Comparison of ENCODE assay signal across 8 cellular contexts in genomic region chr15:43514241-43515057, GRCh38. TPM values are rescaled to one million over a fixed set of nuclear protein-coding genes. Genes with fewer than 3 reads are reported as not detected.
DNase-seq lines count a peak whose midpoint lies in the region; ATAC-seq and TF ChIP-seq lines count a peak whose summit lies in the region.

No MANE protein-coding gene starts in this region.

- no peaks in the 10 kb centered on the region for H3K36me3 Mint-ChIP-seq in activated CD4-positive, alpha-beta memory T cell treated with anti-CD3 and anti-CD28 coated beads for 36 hours

- H2AFZ ChIP-seq in Karpas-422 (ENCODE audit: low read length) (no peak overlapping the region), smooth muscle cell (ENCODE audit: low read depth) (peak overlapping the region; percentile 10)

- H3K27me3 ChIP-seq in Karpas-422 (ENCODE audit: low read length) (no peaks in the 10 kb centered on the region), left ventricle myocardium inferior (ENCODE audit: low read depth) (peaks cover 8% of the 10 kb centered on the region), smooth muscle cell (ENCODE audit: low read depth) (no peaks in the 10 kb centered on the region)

- DNase-seq in EH (ENCODE audit: low read depth) (peak; percentile 61), Karpas-422 (peak; percentile 77), left ventricle myocardium inferior (peak; percentile 74), smooth muscle cell (lab: John Stamatoyannopoulos, UW; ENCODE audit: unreplicated experiment) (peak; percentile 17), HK-2 (ENCODE audit: unreplicated experiment) (no peak), A172 (ENCODE audit: low spot score) (no peak)
- peak; percentile 36 for DNase-seq in activated CD4-positive, alpha-beta memory T cell treated with anti-CD3 and anti-CD28 coated beads for 36 hours

- no peaks in the 10 kb centered on the region for H3K9me2 ChIP-seq in Karpas-422 (replicated peaks; ENCODE audit: insufficient read depth, low read length)

- H3K79me2 ChIP-seq in Karpas-422 (ENCODE audit: low read length) (no peaks in the 10 kb centered on the region), smooth muscle cell (ENCODE audit: low read depth) (peaks cover 7% of the 10 kb centered on the region)

- H3K4me2 ChIP-seq in Karpas-422 (ENCODE audit: low read depth, low read length, poor library complexity, severe bottlenecking) (no peak overlapping the region), smooth muscle cell (peak overlapping the region; percentile 40)

- H3K27ac Mint-ChIP-seq in activated CD4-positive, alpha-beta memory T cell treated with anti-CD3 and anti-CD28 coated beads for 36 hours = peak overlapping the region; percentile 59

- peaks cover 37% of the 10 kb centered on the region for H3K4me1 Mint-ChIP-seq in activated CD4-positive, alpha-beta memory T cell treated with anti-CD3 and anti-CD28 coated beads for 36 hours (ENCODE audit: low read depth)

- H3K4me3 ChIP-seq in Karpas-422 (ENCODE audit: low read length) (no peak overlapping the region), left ventricle myocardium inferior (no peak overlapping the region), smooth muscle cell (no peak overlapping the region)

- no peaks in the 10 kb centered on the region for H3K9me3 Mint-ChIP-seq in activated CD4-positive, alpha-beta memory T cell treated with anti-CD3 and anti-CD28 coated beads for 36 hours

- H4K20me1 ChIP-seq in Karpas-422 (ENCODE audit: insufficient read depth, low read depth, low read length) = no peaks in the 10 kb centered on the region
- peaks cover 10% of the 10 kb centered on the region for H4K20me1 ChIP-seq in smooth muscle cell (ENCODE audit: low read depth)

- H3K9me3 ChIP-seq in Karpas-422 (ENCODE audit: low read length) (no peaks in the 10 kb centered on the region), left ventricle myocardium inferior (replicated peaks) (no peaks in the 10 kb centered on the region), smooth muscle cell (replicated peaks; ENCODE audit: low read depth) (no peaks in the 10 kb centered on the region)

- H3K4me1 ChIP-seq in Karpas-422 (ENCODE audit: low read length) (peaks cover 33% of the 10 kb centered on the region), left ventricle myocardium inferior (peaks cover 83% of the 10 kb centered on the region), smooth muscle cell (ENCODE audit: low read depth) (peaks cover 43% of the 10 kb centered on the region)

- H3K9ac ChIP-seq in Karpas-422 (ENCODE audit: low read length) (no peak overlapping the region), smooth muscle cell (ENCODE audit: low read depth) (no peak overlapping the region)

- intact Hi-C loops in activated CD4-positive, alpha-beta memory T cell treated with anti-CD3 and anti-CD28 coated beads for 36 hours (cut with micrococcal nuclease) = loop anchor here (10.0 kb wide), 2 partner anchors 140 to 230 kb away; partner anchors contain the start of genes PDIA3, TUBGCP4 and ZSCAN29
- intact Hi-C loops in left ventricle myocardium inferior (cut with micrococcal nuclease) = no loop called here

- POLR2A ChIA-PET in activated CD4-positive, alpha-beta memory T cell treated with anti-CD3 and anti-CD28 coated beads for 36 hours (lab: Charles Lee) = no interaction called here

- H3K27ac ChIP-seq in Karpas-422 (ENCODE audit: low read length) (no peak overlapping the region), left ventricle myocardium inferior (replicated peaks) (peak overlapping the region; percentile 80), smooth muscle cell (ENCODE audit: low read depth) (peak overlapping the region; percentile 75)

- peak; percentile 62 for TF ChIP-seq CTCF in left ventricle myocardium inferior (IDR thresholded peaks at IDR 0.05; ENCODE audit: borderline replicate concordance)
- peak; percentile 46 for TF ChIP-seq CTCF in smooth muscle cell (IDR thresholded peaks at IDR 0.05; ENCODE audit: borderline replicate concordance, insufficient read depth, poor library complexity, severe bottlenecking)

- H3K4me3 Mint-ChIP-seq in activated CD4-positive, alpha-beta memory T cell treated with anti-CD3 and anti-CD28 coated beads for 36 hours = no peak overlapping the region

- 49% methylated on average over 4 of the region's 4 CpGs for WGBS in smooth muscle cell (ENCODE audit: low lambda C conversion rate)

- peaks cover 16% of the 10 kb centered on the region for H3K27me3 Mint-ChIP-seq in activated CD4-positive, alpha-beta memory T cell treated with anti-CD3 and anti-CD28 coated beads for 36 hours

- ATAC-seq in HG03378 (IDR thresholded peaks at IDR 0.05; ENCODE audit: unreplicated experiment) = no peak

- H3K36me3 ChIP-seq in Karpas-422 (ENCODE audit: insufficient read depth, low read length) = no peaks in the 10 kb centered on the region
- H3K36me3 ChIP-seq in left ventricle myocardium inferior = no peaks in the 10 kb centered on the region
- no peaks in the 10 kb centered on the region for H3K36me3 ChIP-seq in smooth muscle cell (ENCODE audit: low read depth)

- peaks cover 17% of the 10 kb centered on the region for H3F3A ChIP-seq in smooth muscle cell (ENCODE audit: low read depth)

- CTCF ChIA-PET in activated CD4-positive, alpha-beta memory T cell treated with anti-CD3 and anti-CD28 coated beads for 36 hours (lab: Charles Lee) = interaction anchor here (0.5 to 3.7 kb wide), 24 partner anchors 8 to 1058 kb away, joined by 3 to 54 read pairs (median 5); partner anchors contain the start of gene TP53BP1

RNA-seq across cellular contexts. Expression of gene MAP1A, which starts 3.0 kb away (rescaled TPM):
- 1.4 and 1.8 TPM in 2 replicates for total RNA-seq in Karpas-422 (2014; rRNA removed; shearing (Covaris generic); ENCODE audit: low replicate concordance)
- 1 to 10 TPM; 1.5 TPM for total RNA-seq in activated CD4-positive, alpha-beta memory T cell treated with anti-CD3 and anti-CD28 coated beads for 36 hours
- total RNA-seq in left ventricle myocardium inferior (56.0 TPM), smooth muscle cell (25.9 and 27.1 TPM in 2 replicates)
- polyA plus RNA-seq in smooth muscle cell = 14.6 and 15.7 TPM in 2 replicates
- 45.0 and 53.1 TPM in 2 replicates for total RNA-seq in A172 (2014; rRNA removed; shearing (Covaris generic))

RNA-seq across cellular contexts. Expression of gene TP53BP1, which starts 21.5 kb away (rescaled TPM):
- total RNA-seq in Karpas-422 (2014; rRNA removed; shearing (Covaris generic); ENCODE audit: low replicate concordance) = 62.7 and 82.3 TPM in 2 replicates
- 10 to 100 TPM; 26.4 to 32.0 TPM for total RNA-seq in activated CD4-positive, alpha-beta memory T cell treated with anti-CD3 and anti-CD28 coated beads for 36 hours
- total RNA-seq in left ventricle myocardium inferior (28.6 TPM), smooth muscle cell (41.5 and 52.0 TPM in 2 replicates)
- 19.9 and 24.1 TPM in 2 replicates for polyA plus RNA-seq in smooth muscle cell
- total RNA-seq in A172 (2014; rRNA removed; shearing (Covaris generic)) = 42.3 and 43.7 TPM in 2 replicates

Comparison
In these comparisons a context has a peak if more than half of its experiments do, and no peak if none do; other contexts are left out.
1. DNase-seq: peak in EH (single experiment), Karpas-422 (single experiment), activated CD4-positive, alpha-beta memory T cell treated with anti-CD3 and anti-CD28 coated beads for 36 hours (single experiment), left ventricle myocardium inferior (single experiment) and smooth muscle cell (single experiment); none in HK-2 (single experiment) and A172 (single experiment).